In genomic region chr3:184620101-184620798, GRCh38 we compare ENCODE assay signal across 14 cellular contexts. TPM values are rescaled to one million over a fixed set of nuclear protein-coding genes. Genes with fewer than 3 reads are reported as not detected.
DNase-seq lines count a peak whose midpoint lies in the region; ATAC-seq and TF ChIP-seq lines count a peak whose summit lies in the region.
"Had no signal": no experiment of that assay in that cellular context is flagged by ENCODE, and none has a peak within 500 bp of the region (broad histone marks: within the 10 kb centered on the region; RNA-seq: fewer than 3 reads in every experiment).

No MANE protein-coding gene starts in this region.

- intact Hi-C loops in activated naive CD4-positive, alpha-beta T cell treated with anti-CD3 and anti-CD28 coated beads for 36 hours (cut with micrococcal nuclease), result no loop called here

- peaks cover 21% of the 10 kb centered on the region for H3K4me1 Mint-ChIP-seq in activated naive CD4-positive, alpha-beta T cell treated with anti-CD3 and anti-CD28 coated beads, Interleukin-2, amount 50 U/mL, for 24 hours
- peaks cover 13% of the 10 kb centered on the region for H3K4me1 Mint-ChIP-seq in activated naive CD4-positive, alpha-beta T cell treated with anti-CD3 and anti-CD28 coated beads for 36 hours (ENCODE audit: low read depth)
- peaks cover 14% of the 10 kb centered on the region for H3K4me1 Mint-ChIP-seq in stimulated activated effector memory CD8-positive, alpha-beta T cell treated with anti-CD3 and anti-CD28 coated beads, Interleukin-12 subunit alpha, Interleukin-12 subunit beta, amount 100 ng/mL, for 72 hours

- POLR2A ChIA-PET in RWPE1 (lab: Yijun Ruan, JAX; ENCODE audit: low non-redundant PET), result no interaction called here

- no peaks in the 10 kb centered on the region for H3K36me3 ChIP-seq in SJCRH30
- H3K36me3 ChIP-seq: Peyer's patch, transverse colon had no signal

- H3K4me3 Mint-ChIP-seq in activated naive CD4-positive, alpha-beta T cell treated with anti-CD3 and anti-CD28 coated beads, Interleukin-2, amount 50 U/mL, for 24 hours, result no peak overlapping the region
- H3K4me3 Mint-ChIP-seq in activated naive CD4-positive, alpha-beta T cell treated with anti-CD3 and anti-CD28 coated beads for 36 hours, result no peak overlapping the region
- no peak overlapping the region for H3K4me3 Mint-ChIP-seq in stimulated activated effector memory CD8-positive, alpha-beta T cell treated with anti-CD3 and anti-CD28 coated beads, Interleukin-12 subunit alpha, Interleukin-12 subunit beta, amount 100 ng/mL, for 72 hours
- H3K4me3 Mint-ChIP-seq: dendritic cell treated with granulocyte-macrophage colony-stimulating factor and Interleukin-4, amounts not matched to agents 40 ng/mL and 50 ng/mL, for 4 days had no signal

- H3K27ac ChIP-seq in RWPE1 (peak overlapping the region; percentile 38; the same call in 1 of the 2 replicates), SJCRH30 (no peak overlapping the region)
- H3K27ac ChIP-seq: KMS-11, Peyer's patch, transverse colon had no signal

- no peak for DNase-seq in activated naive CD4-positive, alpha-beta T cell treated with anti-CD3 and anti-CD28 coated beads for 36 hours
- DNase-seq in RWPE1 (ENCODE audit: low spot score) (peak; percentile 71), fibroblast of mammary gland (ENCODE audit: low read depth) (peak; percentile 53), activated gamma-delta T cell (lab: John Stamatoyannopoulos, UW) (no peak), SJCRH30 (no peak)
- DNase-seq in stimulated activated effector memory CD8-positive, alpha-beta T cell treated with anti-CD3 and anti-CD28 coated beads, Interleukin-12 subunit alpha, Interleukin-12 subunit beta, amount 100 ng/mL, for 72 hours (ENCODE audit: low spot score in 2 of 2), result no peak
- no peak for DNase-seq in activated T-cell treated with anti-CD3 and anti-CD28 coated beads, Interleukin-2, amount 50 U/mL, for 48 hours
- DNase-seq: activated naive CD4-positive, alpha-beta T cell treated with anti-CD3 and anti-CD28 coated beads, Interleukin-2, amount 50 U/mL, for 16 hours; Calu3; Peyer's patch; transverse colon had no signal

- peak; percentile 63 for ATAC-seq in stimulated activated effector memory CD8-positive, alpha-beta T cell treated with anti-CD3 and anti-CD28 coated beads, Interleukin-12 subunit alpha, Interleukin-12 subunit beta, amount 100 ng/mL, for 72 hours

- H3K4me1 ChIP-seq in SJCRH30, result no peaks in the 10 kb centered on the region

- TF ChIP-seq CTCF in RWPE1 (conservative IDR thresholded peaks at IDR 0.05; ENCODE audit: low read depth) (no peak), fibroblast of mammary gland (conservative IDR thresholded peaks at IDR 0.05; ENCODE audit: control insufficient read depth, insufficient read depth, low read depth, low read length) (no peak)

- no peaks in the 10 kb centered on the region for H3K9me3 ChIP-seq in SJCRH30 (replicated peaks)
- H3K9me3 ChIP-seq: Peyer's patch, transverse colon had no signal

- peaks cover 2% of the 10 kb centered on the region for H3K27me3 Mint-ChIP-seq in activated naive CD4-positive, alpha-beta T cell treated with anti-CD3 and anti-CD28 coated beads, Interleukin-2, amount 50 U/mL, for 24 hours
- H3K27me3 Mint-ChIP-seq in activated naive CD4-positive, alpha-beta T cell treated with anti-CD3 and anti-CD28 coated beads for 36 hours (ENCODE audit: low read depth), result no peaks in the 10 kb centered on the region

- no peaks in the 10 kb centered on the region for H3K27me3 ChIP-seq in SJCRH30
- H3K27me3 ChIP-seq: Peyer's patch, transverse colon had no signal

- H3K4me3 ChIP-seq in fibroblast of mammary gland (ENCODE audit: control insufficient read depth, low read depth, low read length) (no peak overlapping the region), SJCRH30 (no peak overlapping the region)
- H3K4me3 ChIP-seq: Peyer's patch, transverse colon had no signal

- H3K9me3 Mint-ChIP-seq in activated naive CD4-positive, alpha-beta T cell treated with anti-CD3 and anti-CD28 coated beads, Interleukin-2, amount 50 U/mL, for 24 hours, result no peaks in the 10 kb centered on the region
- no peaks in the 10 kb centered on the region for H3K9me3 Mint-ChIP-seq in activated naive CD4-positive, alpha-beta T cell treated with anti-CD3 and anti-CD28 coated beads for 36 hours
- H3K9me3 Mint-ChIP-seq in stimulated activated effector memory CD8-positive, alpha-beta T cell treated with anti-CD3 and anti-CD28 coated beads, Interleukin-12 subunit alpha, Interleukin-12 subunit beta, amount 100 ng/mL, for 72 hours, result no peaks in the 10 kb centered on the region
- H3K9me3 Mint-ChIP-seq: dendritic cell treated with granulocyte-macrophage colony-stimulating factor and Interleukin-4, amounts not matched to agents 40 ng/mL and 50 ng/mL, for 4 days had no signal

- peak overlapping the region; percentile 61 for H3K27ac Mint-ChIP-seq in activated naive CD4-positive, alpha-beta T cell treated with anti-CD3 and anti-CD28 coated beads, Interleukin-2, amount 50 U/mL, for 24 hours
- no peak overlapping the region for H3K27ac Mint-ChIP-seq in activated naive CD4-positive, alpha-beta T cell treated with anti-CD3 and anti-CD28 coated beads for 36 hours
- peak overlapping the region; percentile 57 for H3K27ac Mint-ChIP-seq in stimulated activated effector memory CD8-positive, alpha-beta T cell treated with anti-CD3 and anti-CD28 coated beads, Interleukin-12 subunit alpha, Interleukin-12 subunit beta, amount 100 ng/mL, for 72 hours
- H3K27ac Mint-ChIP-seq: dendritic cell treated with granulocyte-macrophage colony-stimulating factor and Interleukin-4, amounts not matched to agents 40 ng/mL and 50 ng/mL, for 4 days had no signal

- H3K36me3 Mint-ChIP-seq in activated naive CD4-positive, alpha-beta T cell treated with anti-CD3 and anti-CD28 coated beads, Interleukin-2, amount 50 U/mL, for 24 hours, result no peaks in the 10 kb centered on the region
- no peaks in the 10 kb centered on the region for H3K36me3 Mint-ChIP-seq in activated naive CD4-positive, alpha-beta T cell treated with anti-CD3 and anti-CD28 coated beads for 36 hours (ENCODE audit: low read depth)
- peaks cover 5% of the 10 kb centered on the region for H3K36me3 Mint-ChIP-seq in stimulated activated effector memory CD8-positive, alpha-beta T cell treated with anti-CD3 and anti-CD28 coated beads, Interleukin-12 subunit alpha, Interleukin-12 subunit beta, amount 100 ng/mL, for 72 hours

- CTCF ChIA-PET in activated naive CD4-positive, alpha-beta T cell treated with anti-CD3 and anti-CD28 coated beads for 36 hours (lab: Charles Lee), result interaction anchor here (0.9 kb wide), 1 partner anchor 157 kb away, joined by 3 read pairs; no protein-coding TSS in a partner anchor
- CTCF ChIA-PET in RWPE1 (lab: Yijun Ruan, JAX), result interaction anchor here (0.7 to 1.0 kb wide), 3 partner anchors 13 to 74 kb away, joined by 3 read pairs; partner anchors contain the start of gene EPHB3

RNA-seq across cellular contexts. Expression of gene EPHB3, which starts 58.7 kb away (rescaled TPM):
- total RNA-seq in activated naive CD4-positive, alpha-beta T cell treated with anti-CD3 and anti-CD28 coated beads for 36 hours, result not detected
- total RNA-seq in SJCRH30 (2014; rRNA removed; shearing (Covaris generic)), result 16.4 and 16.6 TPM in 2 replicates

Comparison
In these comparisons a context has a peak if more than half of its experiments do, and no peak if none do; other contexts are left out.
1. DNase-seq: peak in RWPE1 (single experiment) and fibroblast of mammary gland (single experiment); none in activated naive CD4-positive, alpha-beta T cell treated with anti-CD3 and anti-CD28 coated beads for 36 hours (single experiment), stimulated activated effector memory CD8-positive, alpha-beta T cell treated with anti-CD3 and anti-CD28 coated beads, Interleukin-12 subunit alpha, Interleukin-12 subunit beta, amount 100 ng/mL, for 72 hours (0 of 2), activated gamma-delta T cell (single experiment), activated T-cell treated with anti-CD3 and anti-CD28 coated beads, Interleukin-2, amount 50 U/mL, for 48 hours (0 of 2) and SJCRH30 (0 of 2).
2. RNA of gene EPHB3, which starts 58.7 kb away (total RNA-seq): 16.4 to 16.6 TPM in SJCRH30; not detected in activated naive CD4-positive, alpha-beta T cell treated with anti-CD3 and anti-CD28 coated beads for 36 hours; every median in the first group is over 10 times any median in the second.